ENCODE assay signal across 1 cellular context in the genomic region with DNA sequence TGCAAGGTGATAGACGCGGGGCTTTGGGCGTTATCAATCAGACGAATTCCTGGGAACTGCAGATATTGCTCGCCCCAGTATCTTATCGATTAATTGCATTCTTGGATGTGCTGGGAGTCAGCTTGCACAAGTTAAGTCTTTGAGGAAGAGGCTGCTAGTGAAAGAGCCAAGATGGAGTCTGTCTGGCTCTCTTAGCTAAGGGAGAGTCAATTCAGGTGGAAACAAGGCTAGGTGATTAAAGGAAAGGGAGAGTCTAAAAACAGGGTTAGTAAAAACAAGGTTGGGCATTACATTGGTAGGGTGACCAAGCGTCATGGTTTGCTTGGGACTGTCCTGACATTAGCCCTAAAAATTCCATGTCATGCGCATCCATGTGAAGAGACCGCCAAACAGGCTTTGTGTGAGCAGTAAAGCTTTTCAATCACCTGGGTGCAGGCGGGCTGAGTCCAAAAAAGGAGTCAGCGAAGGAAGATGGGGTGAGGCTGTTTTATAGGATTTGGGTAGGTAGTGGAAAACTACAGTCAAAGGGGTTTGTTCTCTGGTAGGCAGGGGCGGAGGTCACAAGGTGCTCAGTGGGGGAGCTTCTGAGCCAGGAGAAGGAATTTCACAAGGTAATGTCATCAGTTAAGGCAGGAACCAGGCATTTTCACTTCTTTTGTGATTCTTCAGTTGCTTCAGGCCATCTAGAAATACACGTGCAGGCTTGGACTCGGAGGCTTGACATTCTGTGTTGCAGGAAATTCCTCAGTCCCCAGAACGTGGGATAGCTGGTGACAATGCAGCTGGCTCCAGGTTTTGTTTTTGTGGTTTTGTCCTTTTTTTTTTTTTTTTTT.
TF ChIP-seq lines count a peak whose summit lies in the region.

No MANE protein-coding gene starts in this region.

TF ChIP-seq in WTC11, 78 proteins besides CTCF, POLR2A, EP300 and RAD21 (continued from another document):
- TF ChIP-seq, protein P1, sequence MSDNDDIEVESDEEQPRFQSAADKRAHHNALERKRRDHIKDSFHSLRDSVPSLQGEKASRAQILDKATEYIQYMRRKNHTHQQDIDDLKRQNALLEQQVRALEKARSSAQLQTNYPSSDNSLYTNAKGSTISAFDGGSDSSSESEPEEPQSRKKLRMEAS (CRISPR knock-in tag; IDR thresholded peaks at IDR 0.05): peak; percentile 52; the same call in 1 of the 2 replicates
- TF ChIP-seq, protein P2, sequence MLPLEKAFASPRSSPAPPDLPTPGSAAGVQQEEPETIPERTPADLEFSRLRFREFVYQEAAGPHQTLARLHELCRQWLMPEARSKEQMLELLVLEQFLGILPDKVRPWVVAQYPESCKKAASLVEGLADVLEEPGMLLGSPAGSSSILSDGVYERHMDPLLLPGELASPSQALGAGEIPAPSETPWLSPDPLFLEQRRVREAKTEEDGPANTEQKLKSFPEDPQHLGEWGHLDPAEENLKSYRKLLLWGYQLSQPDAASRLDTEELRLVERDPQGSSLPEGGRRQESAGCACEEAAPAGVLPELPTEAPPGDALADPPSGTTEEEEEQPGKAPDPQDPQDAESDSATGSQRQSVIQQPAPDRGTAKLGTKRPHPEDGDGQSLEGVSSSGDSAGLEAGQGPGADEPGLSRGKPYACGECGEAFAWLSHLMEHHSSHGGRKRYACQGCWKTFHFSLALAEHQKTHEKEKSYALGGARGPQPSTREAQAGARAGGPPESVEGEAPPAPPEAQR (CRISPR knock-in tag; IDR thresholded peaks at IDR 0.05): 0 out of 2 replicates have a peak, but pooled peaks have one; percentile 86
- TF ChIP-seq MXD4 (CRISPR knock-in tag; IDR thresholded peaks at IDR 0.05; ENCODE audit: borderline replicate concordance) (peak; percentile 78; the same call in 1 of the 2 replicates), ZNF396 (CRISPR knock-in tag; IDR thresholded peaks at IDR 0.05; ENCODE audit: borderline replicate concordance) (0 out of 2 replicates have a peak, but pooled peaks have one; percentile 41)
